13 cellular contexts compared by ENCODE assay signal in genomic region chr6:106639812-106640211, GRCh38.
"Had no signal": no experiment of that assay in that cellular context is flagged by ENCODE, and none has a peak within 500 bp of the region (broad histone marks: within the 10 kb centered on the region; RNA-seq: fewer than 3 reads in every experiment).

No MANE protein-coding gene starts in this region.

- H3K27me3 ChIP-seq: body of pancreas, pancreas, thyroid gland had no signal

- H3K9me3 ChIP-seq: body of pancreas, pancreas, thyroid gland had no signal

- H3K4me3 ChIP-seq: body of pancreas, pancreas, thyroid gland had no signal

- H3K27ac ChIP-seq: body of pancreas, pancreas, thyroid gland, VCaP had no signal

- H3K9me3 Mint-ChIP-seq: activated T-helper 2 cell treated with anti-CD3 and anti-CD28 coated beads, Interferon-gamma antibody, Interleukin-2, Interleukin-4, amounts not matched to agents 10 μg/mL and 5 μg/mL and 100 μg/mL, durations not matched to agents 14 hours and 24 hours and 36 hours had no signal

- ATAC-seq: body of pancreas, left ventricle myocardium superior, pancreas had no signal

- H3K27ac Mint-ChIP-seq: activated T-helper 2 cell treated with anti-CD3 and anti-CD28 coated beads, Interferon-gamma antibody, Interleukin-2, Interleukin-4, amounts not matched to agents 10 μg/mL and 5 μg/mL and 100 μg/mL, durations not matched to agents 14 hours and 24 hours and 36 hours had no signal

- H3K4me1 ChIP-seq: body of pancreas, pancreas, thyroid gland had no signal

- DNase-seq: activated CD4-positive, alpha-beta T cell treated with anti-CD3 and anti-CD28 coated beads for 4 hours; activated naive CD4-positive, alpha-beta T cell treated with anti-CD3 and anti-CD28 coated beads, Interleukin-2, amount 50 U/mL, for 16 hours; amniotic stem cell; body of pancreas; central memory CD4-positive, alpha-beta T cell; hippocampal formation; left ventricle myocardium superior; pancreas; stimulated activated CD4-positive, alpha-beta T cell treated with anti-CD3 and anti-CD28 coated beads, Interleukin-4, amount 100 ng/mL, for 24 hours; T1000; thyroid gland had no signal
